8 cellular contexts compared by ENCODE assay signal in the genomic region with DNA sequence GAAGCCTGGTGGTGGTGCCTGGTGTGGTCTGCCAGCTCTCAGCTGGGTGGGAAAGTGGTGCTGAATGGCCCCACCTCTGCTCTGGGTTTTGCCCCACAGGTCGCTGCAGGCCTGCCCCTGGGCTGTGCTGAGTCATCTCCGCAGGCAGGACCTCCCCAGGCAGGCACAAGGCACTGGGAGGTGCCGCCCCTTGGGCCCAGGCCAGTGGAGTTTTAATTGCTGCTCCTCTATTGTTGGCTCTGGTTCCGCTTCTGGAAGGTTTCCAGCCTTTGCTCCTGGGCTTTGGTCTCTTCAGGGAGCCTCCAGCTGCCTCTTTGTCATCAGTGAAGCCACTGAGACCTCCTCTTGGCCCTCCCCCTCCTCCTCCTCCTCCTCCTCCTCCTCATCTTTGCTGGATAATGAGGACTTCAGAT.
A peak's percentile ranks its signal among the peaks of the same experiment; 100 is the strongest.
DNase-seq lines count a peak whose midpoint lies in the region; ATAC-seq, FAIRE-seq and TF ChIP-seq lines count a peak whose summit lies in the region.

No MANE protein-coding gene starts in this region.

- H3K27ac ChIP-seq in endodermal cell (ENCODE audit: low read depth, low read length) (no peak overlapping the region), trophoblast cell (ENCODE audit: low read depth, low read length) (no peak overlapping the region)

- H2BK12ac ChIP-seq in trophoblast cell (ENCODE audit: low read length), result no peak overlapping the region

- H3K23ac ChIP-seq in trophoblast cell (ENCODE audit: low read length), result no peak overlapping the region

- H3K27ac Mint-ChIP-seq in endodermal cell, result no peak overlapping the region

- H4K12ac ChIP-seq in trophoblast cell (ENCODE audit: low read depth, low read length), result no peak overlapping the region

- H3K4me2 ChIP-seq in trophoblast cell (ENCODE audit: low read length), result no peak overlapping the region

- no peak for ATAC-seq in HG03457 (IDR thresholded peaks at IDR 0.05; ENCODE audit: unreplicated experiment)

- H2AFZ ChIP-seq in trophoblast cell (ENCODE audit: insufficient read depth, low read length, poor library complexity), result no peak overlapping the region

- H3K27me3 Mint-ChIP-seq in endodermal cell (ENCODE audit: insufficient read depth), result peaks cover 49% of the 10 kb centered on the region

- no peak overlapping the region for H4K8ac ChIP-seq in trophoblast cell (ENCODE audit: low read depth, low read length)

- no peak overlapping the region for H4K91ac ChIP-seq in trophoblast cell (ENCODE audit: low read depth, low read length)

- peaks cover 2% of the 10 kb centered on the region for H3K79me1 ChIP-seq in trophoblast cell (ENCODE audit: low read length)

- no peak overlapping the region for H3K14ac ChIP-seq in trophoblast cell (ENCODE audit: low read length)

- H3K4ac ChIP-seq in trophoblast cell (ENCODE audit: low read depth, low read length), result no peak overlapping the region

- H3K4me3 ChIP-seq in endodermal cell (ENCODE audit: low read length) (no peak overlapping the region), trophoblast cell (ENCODE audit: low read depth, low read length) (no peak overlapping the region)

- no peaks in the 10 kb centered on the region for H3K4me1 ChIP-seq in endodermal cell (ENCODE audit: control insufficient read depth, insufficient read depth, low read length)
- no peaks in the 10 kb centered on the region for H3K4me1 ChIP-seq in trophoblast cell (ENCODE audit: control insufficient read depth in 1 of 2, insufficient read depth in 2 of 2, low read length in 2 of 2)

- H3K79me2 ChIP-seq in trophoblast cell (ENCODE audit: control insufficient read depth, insufficient read depth, low read length, poor library complexity), result no peaks in the 10 kb centered on the region

- H3K36me3 Mint-ChIP-seq in endodermal cell (ENCODE audit: low read depth), result no peaks in the 10 kb centered on the region

- 0 out of 2 replicates have a peak, but pooled peaks have one; percentile 10 for TF ChIP-seq POLR2A in H54 (IDR thresholded peaks at IDR 0.05; ENCODE audit: low read depth, low read length)

- no peak overlapping the region for H2BK5ac ChIP-seq in trophoblast cell (ENCODE audit: low read depth, low read length, poor library complexity)

- H3K4me3 Mint-ChIP-seq in endodermal cell, result no peak overlapping the region

- TF ChIP-seq CTCF in endodermal cell (conservative IDR thresholded peaks at IDR 0.05), result no peak

- no peaks in the 10 kb centered on the region for H3K36me3 ChIP-seq in endodermal cell (ENCODE audit: control insufficient read depth, insufficient read depth, low read length)
- no peaks in the 10 kb centered on the region for H3K36me3 ChIP-seq in trophoblast cell (ENCODE audit: control insufficient read depth in 1 of 2, insufficient read depth in 2 of 2, low read length in 2 of 2)

- no peaks in the 10 kb centered on the region for H3K27me3 ChIP-seq in endodermal cell (ENCODE audit: control insufficient read depth, insufficient read depth, low read length, poor library complexity, severe bottlenecking)
- no peaks in the 10 kb centered on the region for H3K27me3 ChIP-seq in trophoblast cell (ENCODE audit: insufficient read depth, low read length)

- WGBS in endodermal cell (ENCODE audit: insufficient coverage in 1 of 2, insufficient read length in 1 of 2), 2 experiments, result 70 to 74% methylated on average over 2 to 4 of the region's 4 CpGs
- WGBS in trophoblast cell (ENCODE audit: extremely low coverage, insufficient coverage, insufficient read length), result no CpG with 5 or more reads among the region's 4 CpGs

- no peak overlapping the region for H2AK5ac ChIP-seq in trophoblast cell (ENCODE audit: low read length)

- no peak overlapping the region for H2BK120ac ChIP-seq in trophoblast cell (ENCODE audit: insufficient read depth, low read length, poor library complexity)

- peaks cover 26% of the 10 kb centered on the region for H3K9me3 ChIP-seq in endodermal cell (ENCODE audit: control insufficient read depth, low read length)
- peaks cover 1% of the 10 kb centered on the region for H3K9me3 ChIP-seq in trophoblast cell (ENCODE audit: insufficient read depth, low read depth, low read length)

- DNase-seq in AG08395 (ENCODE audit: low spot score) (peak; percentile 72), H54 (ENCODE audit: insufficient read length, low spot score) (peak; percentile 99), NCI-H446 (lab: John Stamatoyannopoulos, UW) (peak; percentile 96 to 98), endodermal cell (peak; percentile 63), trophoblast cell (peak; percentile 32 to 69), globus pallidus (ENCODE audit: low spot score) (no peak), MV-4-11 (lab: John Stamatoyannopoulos, UW) (no peak)

- H3K9me3 Mint-ChIP-seq in endodermal cell, result peaks cover 30% of the 10 kb centered on the region

- peaks cover 24% of the 10 kb centered on the region for H3K4me1 Mint-ChIP-seq in endodermal cell

- H3K9ac ChIP-seq in endodermal cell (ENCODE audit: extremely low read depth, low read length, poor library complexity, severe bottlenecking) (no peak overlapping the region), trophoblast cell (ENCODE audit: low read length) (no peak overlapping the region)

- no peak overlapping the region for H3K18ac ChIP-seq in trophoblast cell (ENCODE audit: low read length)

- peak; percentile 97 for FAIRE-seq in H54 (lab: Jason Lieb, UNC)

Comparison
In these comparisons a context has a peak if more than half of its experiments do, and no peak if none do; other contexts are left out.
1. DNase-seq: peak in AG08395 (single experiment), H54 (single experiment), NCI-H446 (2 of 2), endodermal cell (single experiment) and trophoblast cell (2 of 2); none in globus pallidus (single experiment) and MV-4-11 (single experiment).